ENCODE assay signal across 16 cellular contexts in the genomic region with DNA sequence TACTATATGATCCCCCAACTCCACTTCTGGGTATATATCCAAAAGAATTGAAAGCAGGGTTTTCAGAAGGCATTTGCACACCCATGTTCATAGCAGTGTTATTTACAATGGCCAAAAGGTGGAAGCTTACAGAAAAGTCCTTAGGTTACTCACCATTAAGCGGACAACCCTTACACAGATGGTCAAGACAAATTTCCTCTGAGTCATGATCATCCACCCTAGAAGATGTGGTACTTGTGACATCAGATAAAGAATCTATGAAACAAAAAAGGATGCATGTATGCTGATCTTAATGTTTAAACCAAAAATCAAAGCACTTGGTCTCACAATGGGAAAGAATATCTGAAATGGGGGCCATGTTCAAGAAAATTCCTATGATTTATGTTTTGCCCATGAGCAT. TPM values are rescaled to one million over a fixed set of nuclear protein-coding genes. Genes with fewer than 3 reads are reported as not detected.
A peak's percentile ranks its signal among the peaks of the same experiment; 100 is the strongest.
DNase-seq lines count a peak whose midpoint lies in the region; ATAC-seq, FAIRE-seq and TF ChIP-seq lines count a peak whose summit lies in the region.
"Had no signal": no experiment of that assay in that cellular context is flagged by ENCODE, and none has a peak within 500 bp of the region (broad histone marks: within the 10 kb centered on the region; RNA-seq: fewer than 3 reads in every experiment).

No MANE protein-coding gene starts in this region.

- no peaks in the 10 kb centered on the region for H4K20me1 ChIP-seq in astrocyte (ENCODE audit: insufficient read depth, low read length)

- peaks cover 80% of the 10 kb centered on the region for H3K4me1 Mint-ChIP-seq in activated CD4-positive, alpha-beta T cell treated with anti-CD3 and anti-CD28 coated beads for 36 hours
- peaks cover 6% of the 10 kb centered on the region for H3K4me1 Mint-ChIP-seq in astrocyte (ENCODE audit: low read depth, unreplicated experiment)
- peaks cover 32 to 84% (median 83%) of the 10 kb centered on the region in 4 donors for H3K4me1 Mint-ChIP-seq in naive thymus-derived CD8-positive, alpha-beta T cell

- TF ChIP-seq CTCF in astrocyte (IDR thresholded peaks at IDR 0.05; ENCODE audit: insufficient read depth, low read depth, low read length): no peak

- H3K4me2 ChIP-seq in astrocyte (ENCODE audit: low read length): no peak overlapping the region

- intact Hi-C loops in activated CD4-positive, alpha-beta T cell treated with anti-CD3 and anti-CD28 coated beads for 36 hours (cut with DNase I, micrococcal nuclease): loop anchor here in 1 of 2 experiments (10.0 kb wide), 1 partner anchor 194 kb away; no protein-coding TSS in a partner anchor

- H3K27ac ChIP-seq in astrocyte (ENCODE audit: low read depth, low read length): no peak overlapping the region
- H3K27ac ChIP-seq: prostate gland had no signal

- no peaks in the 10 kb centered on the region for H3K9me3 Mint-ChIP-seq in activated CD4-positive, alpha-beta T cell treated with anti-CD3 and anti-CD28 coated beads for 36 hours (ENCODE audit: low read depth)
- H3K9me3 Mint-ChIP-seq in astrocyte (ENCODE audit: unreplicated experiment): no peaks in the 10 kb centered on the region
- no peaks in the 10 kb centered on the region for H3K9me3 Mint-ChIP-seq in naive thymus-derived CD8-positive, alpha-beta T cell

- H2AFZ ChIP-seq in astrocyte (ENCODE audit: low read depth, low read length): no peak overlapping the region

- DNase-seq in activated CD4-positive, alpha-beta T cell treated with anti-CD3 and anti-CD28 coated beads for 36 hours: no peak
- no peak for DNase-seq in activated CD4-positive, alpha-beta T cell treated with anti-CD3 and anti-CD28 coated beads for 4 hours
- DNase-seq in LHCN-M2 (ENCODE audit: low read depth): peak; percentile 26
- peak; percentile 20 for DNase-seq in astrocyte (ENCODE audit: low read depth)
- DNase-seq in naive thymus-derived CD8-positive, alpha-beta T cell: no peak
- DNase-seq in DMS 273 (lab: John Stamatoyannopoulos, UW; ENCODE audit: unreplicated experiment): no peak
- DNase-seq in globus pallidus (ENCODE audit: low spot score): no peak
- DNase-seq: cortex of kidney, MG63, NCI-H524 had no signal

- no peak overlapping the region for H3K4me3 Mint-ChIP-seq in activated CD4-positive, alpha-beta T cell treated with anti-CD3 and anti-CD28 coated beads for 36 hours
- H3K4me3 Mint-ChIP-seq in astrocyte (ENCODE audit: unreplicated experiment): no peak overlapping the region
- peak overlapping the region in 6 of 10 donors; percentile 20 to 77 (median 66) for H3K4me3 Mint-ChIP-seq in naive thymus-derived CD8-positive, alpha-beta T cell

- H3K27me3 Mint-ChIP-seq in activated CD4-positive, alpha-beta T cell treated with anti-CD3 and anti-CD28 coated beads for 36 hours: no peaks in the 10 kb centered on the region
- H3K27me3 Mint-ChIP-seq in astrocyte (ENCODE audit: low read depth, unreplicated experiment): no peaks in the 10 kb centered on the region
- no peaks in the 10 kb centered on the region for H3K27me3 Mint-ChIP-seq in naive thymus-derived CD8-positive, alpha-beta T cell

- H3K36me3 ChIP-seq in astrocyte (ENCODE audit: insufficient read depth, low read length): peaks cover 7% of the 10 kb centered on the region

- no peak for FAIRE-seq in astrocyte (lab: Jason Lieb, UNC)
- FAIRE-seq: A204.1 had no signal

- no peak overlapping the region for H3K9ac ChIP-seq in astrocyte (ENCODE audit: low read length)

- no peak overlapping the region for H3K4me3 ChIP-seq in astrocyte (ENCODE audit: insufficient read depth, low read depth, low read length)
- H3K4me3 ChIP-seq: MG63, prostate gland had no signal

- no peak for ATAC-seq in activated CD4-positive, alpha-beta T cell treated with anti-CD3 and anti-CD28 coated beads for 36 hours
- no peak for ATAC-seq in naive thymus-derived CD8-positive, alpha-beta T cell
- ATAC-seq in HG02678 (IDR thresholded peaks at IDR 0.05; ENCODE audit: unreplicated experiment): no peak
- ATAC-seq: esophagus mucosa, SK-N-SH treated with all-trans-retinoic acid at 6 μM for 48 hours had no signal

- H3K27ac Mint-ChIP-seq in activated CD4-positive, alpha-beta T cell treated with anti-CD3 and anti-CD28 coated beads for 36 hours: peak overlapping the region; percentile 79
- H3K27ac Mint-ChIP-seq in astrocyte (ENCODE audit: unreplicated experiment): peak overlapping the region; percentile 18
- peak overlapping the region; percentile 40 to 92 (median 88) for H3K27ac Mint-ChIP-seq in naive thymus-derived CD8-positive, alpha-beta T cell

- CTCF ChIA-PET in activated CD4-positive, alpha-beta T cell treated with anti-CD3 and anti-CD28 coated beads for 36 hours (lab: Charles Lee): interaction anchor here (0.7 to 1.0 kb wide), 3 partner anchors 37 to 91 kb away, joined by 3 to 4 read pairs (median 3); no protein-coding TSS in a partner anchor

- POLR2A ChIA-PET in activated CD4-positive, alpha-beta T cell treated with anti-CD3 and anti-CD28 coated beads for 36 hours (lab: Charles Lee): no interaction called here
- POLR2A ChIA-PET in naive thymus-derived CD8-positive, alpha-beta T cell (lab: Charles Lee): interaction anchor here (0.6 to 10.7 kb wide), 5 partner anchors 8 to 192 kb away, joined by 3 to 121 read pairs (median 4); no protein-coding TSS in a partner anchor

- no peaks in the 10 kb centered on the region for H3K27me3 ChIP-seq in astrocyte (ENCODE audit: insufficient read depth, low read length)
- H3K27me3 ChIP-seq: MG63 had no signal

- no peaks in the 10 kb centered on the region for H3K9me3 ChIP-seq in astrocyte (ENCODE audit: insufficient read depth, low read depth, low read length)
- H3K9me3 ChIP-seq: MG63, prostate gland had no signal

- no peaks in the 10 kb centered on the region for H3K79me2 ChIP-seq in astrocyte (ENCODE audit: insufficient read depth, low read length)

- no peaks in the 10 kb centered on the region for H3K4me1 ChIP-seq in astrocyte (ENCODE audit: insufficient read depth, low read length)
- H3K4me1 ChIP-seq: prostate gland had no signal

- H3K36me3 Mint-ChIP-seq in activated CD4-positive, alpha-beta T cell treated with anti-CD3 and anti-CD28 coated beads for 36 hours (ENCODE audit: low read depth): peaks cover 83% of the 10 kb centered on the region
- peaks cover 25% of the 10 kb centered on the region for H3K36me3 Mint-ChIP-seq in astrocyte (ENCODE audit: low read depth, unreplicated experiment)
- H3K36me3 Mint-ChIP-seq in naive thymus-derived CD8-positive, alpha-beta T cell: peaks cover 4 to 93% (median 34%) of the 10 kb centered on the region in 3 donors

RNA-seq across cellular contexts. Expression of gene ZC3HAV1, which starts 31.1 kb away (rescaled TPM):
- total RNA-seq in activated CD4-positive, alpha-beta T cell treated with anti-CD3 and anti-CD28 coated beads for 36 hours: 100 to 1,000 TPM; 110 to 120 TPM
- total RNA-seq in LHCN-M2 (2014; rRNA removed): 32.1 and 40.0 TPM in 2 replicates
- polyA plus RNA-seq in LHCN-M2 (2012): 10.5 TPM
- 63.0 and 63.8 TPM in 2 replicates for total RNA-seq in astrocyte
- total RNA-seq in naive thymus-derived CD8-positive, alpha-beta T cell: 100 to 1,000 TPM; 202 to 214 TPM
- polyA plus RNA-seq in naive thymus-derived CD8-positive, alpha-beta T cell: 100 to 1,000 TPM; 144 to 188 (median 162) TPM

RNA-seq across cellular contexts. Expression of gene ZC3HAV1L, which starts 42.6 kb away (rescaled TPM):
- total RNA-seq in activated CD4-positive, alpha-beta T cell treated with anti-CD3 and anti-CD28 coated beads for 36 hours: 10 to 100 TPM; 19.8 to 23.2 TPM
- total RNA-seq in LHCN-M2 (2014; rRNA removed) (22.3 and 23.9 TPM in 2 replicates), astrocyte (11.9 and 12.3 TPM in 2 replicates)
- 9.1 TPM for polyA plus RNA-seq in LHCN-M2 (2012)
- under 1 TPM; 0.26 to 0.36 TPM for total RNA-seq in naive thymus-derived CD8-positive, alpha-beta T cell
- under 1 TPM in 1 of 3 donors, not detected in 2; 0.23 TPM for polyA plus RNA-seq in naive thymus-derived CD8-positive, alpha-beta T cell
- total RNA-seq: OCI-LY7 had no signal

Comparison
In these comparisons a context has a peak if more than half of its experiments do, and no peak if none do; other contexts are left out.
1. DNase-seq: peak in LHCN-M2 (single experiment) and astrocyte (single experiment); none in activated CD4-positive, alpha-beta T cell treated with anti-CD3 and anti-CD28 coated beads for 36 hours (single experiment), activated CD4-positive, alpha-beta T cell treated with anti-CD3 and anti-CD28 coated beads for 4 hours (0 of 2), naive thymus-derived CD8-positive, alpha-beta T cell (0 of 10), DMS 273 (single experiment) and globus pallidus (single experiment).
2. H3K27ac Mint-ChIP-seq: peak in every context shown above with its lines; median percentile 88 in naive thymus-derived CD8-positive, alpha-beta T cell; 79 in activated CD4-positive, alpha-beta T cell treated with anti-CD3 and anti-CD28 coated beads for 36 hours; 18 in astrocyte.
3. H3K4me3 Mint-ChIP-seq: peak in naive thymus-derived CD8-positive, alpha-beta T cell (6 of 10); none in activated CD4-positive, alpha-beta T cell treated with anti-CD3 and anti-CD28 coated beads for 36 hours (single experiment) and astrocyte (single experiment).